Comparison of ENCODE assay signal across 19 cellular contexts in the genomic region with DNA sequence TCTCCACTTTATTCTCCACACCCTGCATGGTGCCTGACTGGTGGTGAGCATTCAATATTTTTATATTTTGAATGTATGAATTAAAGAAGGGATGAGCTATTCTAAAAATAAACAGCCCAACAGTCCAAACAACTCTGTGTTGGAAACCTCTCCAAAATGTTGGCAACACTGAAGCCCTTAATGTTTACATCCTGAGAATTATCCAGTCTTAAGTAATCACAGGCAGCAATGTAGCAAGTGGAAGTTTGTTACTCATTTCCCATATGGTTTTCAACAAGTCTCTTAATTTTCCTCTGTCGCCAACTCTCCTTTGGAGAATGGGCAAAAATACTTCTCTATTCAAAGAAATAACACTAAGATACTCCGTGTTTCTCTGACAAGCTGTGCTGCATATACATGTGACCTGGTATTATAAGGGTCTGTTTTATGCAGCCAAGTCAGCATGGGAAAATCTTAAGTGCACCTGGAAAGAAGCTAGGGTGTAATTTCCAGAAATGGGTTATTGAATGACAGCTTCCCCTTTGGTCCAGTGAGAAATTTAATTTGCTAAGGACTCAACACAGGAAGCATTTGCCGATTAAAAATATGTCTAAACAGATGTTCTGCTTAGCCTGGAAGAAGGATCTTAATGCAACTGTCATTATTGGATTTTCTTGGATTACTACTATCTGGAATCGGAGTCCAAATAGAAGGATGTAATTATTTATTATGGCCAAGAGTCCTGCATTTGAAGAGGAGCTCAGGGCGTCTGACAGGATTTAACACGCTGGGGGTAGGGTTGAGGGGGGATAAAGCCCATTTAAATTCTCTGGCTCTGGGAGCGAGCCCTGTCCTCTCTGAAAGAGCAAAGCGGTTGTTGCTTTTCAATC.
DNase-seq lines count a peak whose midpoint lies in the region; FAIRE-seq and TF ChIP-seq lines count a peak whose summit lies in the region.
"Had no signal": no experiment of that assay in that cellular context is flagged by ENCODE, and none has a peak within 500 bp of the region (broad histone marks: within the 10 kb centered on the region; RNA-seq: fewer than 3 reads in every experiment).

No MANE protein-coding gene starts in this region.

- no peak overlapping the region for H3K27ac ChIP-seq in neuronal stem cell (replicated peaks; ENCODE audit: low read length)
- H3K27ac ChIP-seq: Peyer's patch had no signal

- no peak overlapping the region for H3K14ac ChIP-seq in neuronal stem cell (ENCODE audit: low read length)

- no peak overlapping the region for H3K4me2 ChIP-seq in neuronal stem cell (ENCODE audit: insufficient read depth, low read length, poor library complexity, severe bottlenecking)

- no peaks in the 10 kb centered on the region for H3K27me3 ChIP-seq in neuronal stem cell (ENCODE audit: control insufficient read depth in 3 of 3, insufficient read depth in 3 of 3, low read depth in 1 of 3, low read length in 3 of 3)
- H3K27me3 ChIP-seq: BE2C, Peyer's patch had no signal

- H3K9ac ChIP-seq in neuronal stem cell (ENCODE audit: low read depth, low read length, poor library complexity) = no peak overlapping the region

- no peak overlapping the region for H4K8ac ChIP-seq in neuronal stem cell (ENCODE audit: low read depth, low read length)

- peak overlapping the region; percentile 51 for H2AFZ ChIP-seq in neuronal stem cell (ENCODE audit: low read length)

- no peaks in the 10 kb centered on the region for H3K79me1 ChIP-seq in neuronal stem cell (ENCODE audit: low read depth, low read length)

- no peak overlapping the region for H2BK5ac ChIP-seq in neuronal stem cell (ENCODE audit: low read length)

- no peak overlapping the region for H3K4ac ChIP-seq in neuronal stem cell (ENCODE audit: low read length)

- peaks cover 2 to 6% of the 10 kb centered on the region in 2 donors for H3K9me3 ChIP-seq in neuronal stem cell (replicated peaks in 1 of 2; ENCODE audit: control insufficient read depth in 2 of 2, insufficient read depth in 1 of 2, low read depth in 1 of 2, low read length in 2 of 2)
- H3K9me3 ChIP-seq: BE2C, Peyer's patch had no signal

- H3K18ac ChIP-seq in neuronal stem cell (ENCODE audit: low read length) = no peak overlapping the region

- no peak overlapping the region for H2BK120ac ChIP-seq in neuronal stem cell (ENCODE audit: low read depth, low read length)

- H2AK5ac ChIP-seq in neuronal stem cell (ENCODE audit: low read depth, low read length) = no peak overlapping the region

- DNase-seq in D721Med (ENCODE audit: insufficient read length, low spot score) (peak; percentile 35), NCI-H82 (lab: John Stamatoyannopoulos, UW) (peak; percentile 93), fibroblast of mammary gland (ENCODE audit: low read depth) (peak; percentile 5), neuronal stem cell (ENCODE audit: low spot score) (no peak), GDM1 (lab: John Stamatoyannopoulos, UW) (no peak), midbrain (lab: John Stamatoyannopoulos, UW) (no peak), T-helper 9 cell (no peak)
- DNase-seq: ACHN; BE2C; CD8-positive, alpha-beta memory T cell; DMS153; EL; H7; MM.1S; NCI-H1105; NCI-H1694 treated with DMSO at 0.1 percent for 48 hours; NCI-H446 treated with DMSO at 0.1 percent for 48 hours; Peyer's patch; SHP77 treated with DMSO at 0.1 percent for 48 hours had no signal

- no CpG with 5 or more reads among the region's 8 CpGs for WGBS in neuronal stem cell (ENCODE audit: extremely low coverage in 2 of 2, insufficient read length in 2 of 2, insufficient replicate concordance in 1 of 2), 2 donors

- no peak overlapping the region for H3K4me3 ChIP-seq in fibroblast of mammary gland (ENCODE audit: control insufficient read depth, low read depth, low read length)
- H3K4me3 ChIP-seq in neuronal stem cell (ENCODE audit: low read length in 2 of 2) = no peak overlapping the region
- H3K4me3 ChIP-seq: Peyer's patch had no signal

- peaks cover 7 to 16% of the 10 kb centered on the region in 2 donors for H3K4me1 ChIP-seq in neuronal stem cell (ENCODE audit: control insufficient read depth in 2 of 2, insufficient read depth in 1 of 2, low read depth in 1 of 2, low read length in 2 of 2)
- H3K4me1 ChIP-seq: BE2C had no signal

- no peak overlapping the region for H2BK12ac ChIP-seq in neuronal stem cell (ENCODE audit: low read length)

- peak; percentile 96 for FAIRE-seq in D721Med (lab: Jason Lieb, UNC)

- no peak overlapping the region for H2BK15ac ChIP-seq in neuronal stem cell (ENCODE audit: low read length)

- TF ChIP-seq CTCF in D721Med (IDR thresholded peaks at IDR 0.05; ENCODE audit: insufficient read depth, missing control alignments) = no peak
- no peak for TF ChIP-seq CTCF in fibroblast of mammary gland (conservative IDR thresholded peaks at IDR 0.05; ENCODE audit: control insufficient read depth, insufficient read depth, low read depth, low read length)

- no peaks in the 10 kb centered on the region for H3K36me3 ChIP-seq in neuronal stem cell (replicated peaks in 1 of 2; ENCODE audit: control insufficient read depth in 2 of 2, insufficient read depth in 2 of 2, low read length in 2 of 2)
- H3K36me3 ChIP-seq: BE2C, Peyer's patch had no signal

- H4K91ac ChIP-seq in neuronal stem cell (ENCODE audit: low read depth, low read length, poor library complexity) = no peak overlapping the region

- H3K23ac ChIP-seq in neuronal stem cell (ENCODE audit: low read depth, low read length, poor library complexity) = no peak overlapping the region

Comparison
In these comparisons a context has a peak if more than half of its experiments do, and no peak if none do; other contexts are left out.
1. DNase-seq: peak in D721Med (single experiment), NCI-H82 (single experiment) and fibroblast of mammary gland (single experiment); none in neuronal stem cell (single experiment), GDM1 (single experiment), midbrain (single experiment) and T-helper 9 cell (single experiment).